ENCODE assay signal across 2 cellular contexts in the genomic region with DNA sequence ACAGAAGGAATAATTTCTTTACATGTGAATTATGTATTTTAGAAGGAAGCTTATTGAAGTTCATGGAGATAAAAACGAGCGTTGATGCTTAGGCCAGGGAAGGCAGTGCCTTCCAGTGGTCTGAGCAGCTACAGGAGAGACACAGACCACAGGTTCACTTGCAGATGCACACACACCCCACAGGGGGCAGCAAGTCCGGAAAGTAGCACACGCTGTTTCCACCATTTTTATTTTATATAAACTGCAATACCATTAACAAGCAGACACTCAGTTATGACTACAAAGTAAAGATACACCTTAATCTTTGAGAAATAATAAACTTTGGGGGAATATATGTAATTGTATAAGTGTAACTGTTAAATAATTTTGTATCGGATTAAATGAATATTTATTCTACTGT.
TF ChIP-seq lines count a peak whose summit lies in the region.

No MANE protein-coding gene starts in this region.

TF ChIP-seq in WTC11, 78 proteins besides CTCF, POLR2A, EP300 and RAD21 (continued from another document):
- no peak for TF ChIP-seq AR (CRISPR knock-in tag; IDR thresholded peaks at IDR 0.05)
- no peak for TF ChIP-seq ZNF121 (CRISPR knock-in tag; IDR thresholded peaks at IDR 0.05)
- TF ChIP-seq TCF7 (CRISPR knock-in tag; IDR thresholded peaks at IDR 0.05; ENCODE audit: low read depth) = no peak
- TF ChIP-seq, protein P1, sequence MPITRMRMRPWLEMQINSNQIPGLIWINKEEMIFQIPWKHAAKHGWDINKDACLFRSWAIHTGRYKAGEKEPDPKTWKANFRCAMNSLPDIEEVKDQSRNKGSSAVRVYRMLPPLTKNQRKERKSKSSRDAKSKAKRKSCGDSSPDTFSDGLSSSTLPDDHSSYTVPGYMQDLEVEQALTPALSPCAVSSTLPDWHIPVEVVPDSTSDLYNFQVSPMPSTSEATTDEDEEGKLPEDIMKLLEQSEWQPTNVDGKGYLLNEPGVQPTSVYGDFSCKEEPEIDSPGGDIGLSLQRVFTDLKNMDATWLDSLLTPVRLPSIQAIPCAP (CRISPR knock-in tag; IDR thresholded peaks at IDR 0.05) = no peak
- TF ChIP-seq CBFB (CRISPR knock-in tag; IDR thresholded peaks at IDR 0.05; ENCODE audit: low read depth) = no peak
- TF ChIP-seq ELF4 (CRISPR knock-in tag; IDR thresholded peaks at IDR 0.05; ENCODE audit: low read depth) = no peak
- TF ChIP-seq NR1H2 (CRISPR knock-in tag; IDR thresholded peaks at IDR 0.05) = no peak
- no peak for TF ChIP-seq ZNF138 (CRISPR knock-in tag; conservative IDR thresholded peaks at IDR 0.05)
- TF ChIP-seq SOX15 (CRISPR knock-in tag; IDR thresholded peaks at IDR 0.05) = no peak
- TF ChIP-seq, protein P2, sequence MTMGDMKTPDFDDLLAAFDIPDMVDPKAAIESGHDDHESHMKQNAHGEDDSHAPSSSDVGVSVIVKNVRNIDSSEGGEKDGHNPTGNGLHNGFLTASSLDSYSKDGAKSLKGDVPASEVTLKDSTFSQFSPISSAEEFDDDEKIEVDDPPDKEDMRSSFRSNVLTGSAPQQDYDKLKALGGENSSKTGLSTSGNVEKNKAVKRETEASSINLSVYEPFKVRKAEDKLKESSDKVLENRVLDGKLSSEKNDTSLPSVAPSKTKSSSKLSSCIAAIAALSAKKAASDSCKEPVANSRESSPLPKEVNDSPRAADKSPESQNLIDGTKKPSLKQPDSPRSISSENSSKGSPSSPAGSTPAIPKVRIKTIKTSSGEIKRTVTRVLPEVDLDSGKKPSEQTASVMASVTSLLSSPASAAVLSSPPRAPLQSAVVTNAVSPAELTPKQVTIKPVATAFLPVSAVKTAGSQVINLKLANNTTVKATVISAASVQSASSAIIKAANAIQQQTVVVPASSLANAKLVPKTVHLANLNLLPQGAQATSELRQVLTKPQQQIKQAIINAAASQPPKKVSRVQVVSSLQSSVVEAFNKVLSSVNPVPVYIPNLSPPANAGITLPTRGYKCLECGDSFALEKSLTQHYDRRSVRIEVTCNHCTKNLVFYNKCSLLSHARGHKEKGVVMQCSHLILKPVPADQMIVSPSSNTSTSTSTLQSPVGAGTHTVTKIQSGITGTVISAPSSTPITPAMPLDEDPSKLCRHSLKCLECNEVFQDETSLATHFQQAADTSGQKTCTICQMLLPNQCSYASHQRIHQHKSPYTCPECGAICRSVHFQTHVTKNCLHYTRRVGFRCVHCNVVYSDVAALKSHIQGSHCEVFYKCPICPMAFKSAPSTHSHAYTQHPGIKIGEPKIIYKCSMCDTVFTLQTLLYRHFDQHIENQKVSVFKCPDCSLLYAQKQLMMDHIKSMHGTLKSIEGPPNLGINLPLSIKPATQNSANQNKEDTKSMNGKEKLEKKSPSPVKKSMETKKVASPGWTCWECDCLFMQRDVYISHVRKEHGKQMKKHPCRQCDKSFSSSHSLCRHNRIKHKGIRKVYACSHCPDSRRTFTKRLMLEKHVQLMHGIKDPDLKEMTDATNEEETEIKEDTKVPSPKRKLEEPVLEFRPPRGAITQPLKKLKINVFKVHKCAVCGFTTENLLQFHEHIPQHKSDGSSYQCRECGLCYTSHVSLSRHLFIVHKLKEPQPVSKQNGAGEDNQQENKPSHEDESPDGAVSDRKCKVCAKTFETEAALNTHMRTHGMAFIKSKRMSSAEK (CRISPR knock-in tag; IDR thresholded peaks at IDR 0.05; ENCODE audit: borderline replicate concordance) = no peak
- TF ChIP-seq, protein P3, sequence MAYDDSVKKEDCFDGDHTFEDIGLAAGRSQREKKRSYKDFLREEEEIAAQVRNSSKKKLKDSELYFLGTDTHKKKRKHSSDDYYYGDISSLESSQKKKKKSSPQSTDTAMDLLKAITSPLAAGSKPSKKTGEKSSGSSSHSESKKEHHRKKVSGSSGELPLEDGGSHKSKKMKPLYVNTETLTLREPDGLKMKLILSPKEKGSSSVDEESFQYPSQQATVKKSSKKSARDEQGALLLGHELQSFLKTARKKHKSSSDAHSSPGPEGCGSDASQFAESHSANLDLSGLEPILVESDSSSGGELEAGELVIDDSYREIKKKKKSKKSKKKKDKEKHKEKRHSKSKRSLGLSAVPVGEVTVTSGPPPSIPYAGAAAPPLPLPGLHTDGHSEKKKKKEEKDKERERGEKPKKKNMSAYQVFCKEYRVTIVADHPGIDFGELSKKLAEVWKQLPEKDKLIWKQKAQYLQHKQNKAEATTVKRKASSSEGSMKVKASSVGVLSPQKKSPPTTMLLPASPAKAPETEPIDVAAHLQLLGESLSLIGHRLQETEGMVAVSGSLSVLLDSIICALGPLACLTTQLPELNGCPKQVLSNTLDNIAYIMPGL (CRISPR knock-in tag; IDR thresholded peaks at IDR 0.05) = no peak
TF ChIP-seq in WTC11: peak in this region for 0.

TF ChIP-seq in HepG2, 621 proteins besides CTCF, POLR2A, EP300 and RAD21 (continued from another document):
- no peak for TF ChIP-seq ZNF597 (CRISPR knock-in tag; IDR thresholded peaks at IDR 0.05)
- TF ChIP-seq GRHL1 (CRISPR knock-in tag; conservative IDR thresholded peaks at IDR 0.05) = no peak
- no peak for TF ChIP-seq SSRP1 (CRISPR knock-in tag; IDR thresholded peaks at IDR 0.05)
- no peak for TF ChIP-seq LBX2 (CRISPR knock-in tag; IDR thresholded peaks at IDR 0.05; ENCODE audit: borderline replicate concordance)
- peak; percentile 36 for TF ChIP-seq HOXA3 (CRISPR knock-in tag; IDR thresholded peaks at IDR 0.05)
- TF ChIP-seq, protein P4, sequence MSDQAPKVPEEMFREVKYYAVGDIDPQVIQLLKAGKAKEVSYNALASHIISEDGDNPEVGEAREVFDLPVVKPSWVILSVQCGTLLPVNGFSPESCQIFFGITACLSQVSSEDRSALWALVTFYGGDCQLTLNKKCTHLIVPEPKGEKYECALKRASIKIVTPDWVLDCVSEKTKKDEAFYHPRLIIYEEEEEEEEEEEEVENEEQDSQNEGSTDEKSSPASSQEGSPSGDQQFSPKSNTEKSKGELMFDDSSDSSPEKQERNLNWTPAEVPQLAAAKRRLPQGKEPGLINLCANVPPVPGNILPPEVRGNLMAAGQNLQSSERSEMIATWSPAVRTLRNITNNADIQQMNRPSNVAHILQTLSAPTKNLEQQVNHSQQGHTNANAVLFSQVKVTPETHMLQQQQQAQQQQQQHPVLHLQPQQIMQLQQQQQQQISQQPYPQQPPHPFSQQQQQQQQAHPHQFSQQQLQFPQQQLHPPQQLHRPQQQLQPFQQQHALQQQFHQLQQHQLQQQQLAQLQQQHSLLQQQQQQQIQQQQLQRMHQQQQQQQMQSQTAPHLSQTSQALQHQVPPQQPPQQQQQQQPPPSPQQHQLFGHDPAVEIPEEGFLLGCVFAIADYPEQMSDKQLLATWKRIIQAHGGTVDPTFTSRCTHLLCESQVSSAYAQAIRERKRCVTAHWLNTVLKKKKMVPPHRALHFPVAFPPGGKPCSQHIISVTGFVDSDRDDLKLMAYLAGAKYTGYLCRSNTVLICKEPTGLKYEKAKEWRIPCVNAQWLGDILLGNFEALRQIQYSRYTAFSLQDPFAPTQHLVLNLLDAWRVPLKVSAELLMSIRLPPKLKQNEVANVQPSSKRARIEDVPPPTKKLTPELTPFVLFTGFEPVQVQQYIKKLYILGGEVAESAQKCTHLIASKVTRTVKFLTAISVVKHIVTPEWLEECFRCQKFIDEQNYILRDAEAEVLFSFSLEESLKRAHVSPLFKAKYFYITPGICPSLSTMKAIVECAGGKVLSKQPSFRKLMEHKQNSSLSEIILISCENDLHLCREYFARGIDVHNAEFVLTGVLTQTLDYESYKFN (CRISPR knock-in tag; conservative IDR thresholded peaks at IDR 0.05) = no peak
- TF ChIP-seq ZNF720 (CRISPR knock-in tag; IDR thresholded peaks at IDR 0.05) = no peak
- no peak for TF ChIP-seq WIZ (CRISPR knock-in tag; IDR thresholded peaks at IDR 0.05)
- TF ChIP-seq TAF1 (CRISPR knock-in tag; IDR thresholded peaks at IDR 0.05) = no peak
- no peak for TF ChIP-seq MYNN (CRISPR knock-in tag; IDR thresholded peaks at IDR 0.05; ENCODE audit: low read depth)
- peak; percentile 30 for TF ChIP-seq STAG1 (CRISPR knock-in tag; IDR thresholded peaks at IDR 0.05)
